In genomic region chr1:44213222-44214112, GRCh38 we compare ENCODE assay signal across 1 cellular context.
TF ChIP-seq lines count a peak whose summit lies in the region.

A gene with protein sequence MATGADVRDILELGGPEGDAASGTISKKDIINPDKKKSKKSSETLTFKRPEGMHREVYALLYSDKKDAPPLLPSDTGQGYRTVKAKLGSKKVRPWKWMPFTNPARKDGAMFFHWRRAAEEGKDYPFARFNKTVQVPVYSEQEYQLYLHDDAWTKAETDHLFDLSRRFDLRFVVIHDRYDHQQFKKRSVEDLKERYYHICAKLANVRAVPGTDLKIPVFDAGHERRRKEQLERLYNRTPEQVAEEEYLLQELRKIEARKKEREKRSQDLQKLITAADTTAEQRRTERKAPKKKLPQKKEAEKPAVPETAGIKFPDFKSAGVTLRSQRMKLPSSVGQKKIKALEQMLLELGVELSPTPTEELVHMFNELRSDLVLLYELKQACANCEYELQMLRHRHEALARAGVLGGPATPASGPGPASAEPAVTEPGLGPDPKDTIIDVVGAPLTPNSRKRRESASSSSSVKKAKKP (plus strand): TSS chr1:44213471. CDS start chr1:44213754, 283 bp downstream.

TF ChIP-seq in K562, 482 proteins besides CTCF, POLR2A, EP300 and RAD21 (continued from another document and continues in another):
- TF ChIP-seq, protein P1, sequence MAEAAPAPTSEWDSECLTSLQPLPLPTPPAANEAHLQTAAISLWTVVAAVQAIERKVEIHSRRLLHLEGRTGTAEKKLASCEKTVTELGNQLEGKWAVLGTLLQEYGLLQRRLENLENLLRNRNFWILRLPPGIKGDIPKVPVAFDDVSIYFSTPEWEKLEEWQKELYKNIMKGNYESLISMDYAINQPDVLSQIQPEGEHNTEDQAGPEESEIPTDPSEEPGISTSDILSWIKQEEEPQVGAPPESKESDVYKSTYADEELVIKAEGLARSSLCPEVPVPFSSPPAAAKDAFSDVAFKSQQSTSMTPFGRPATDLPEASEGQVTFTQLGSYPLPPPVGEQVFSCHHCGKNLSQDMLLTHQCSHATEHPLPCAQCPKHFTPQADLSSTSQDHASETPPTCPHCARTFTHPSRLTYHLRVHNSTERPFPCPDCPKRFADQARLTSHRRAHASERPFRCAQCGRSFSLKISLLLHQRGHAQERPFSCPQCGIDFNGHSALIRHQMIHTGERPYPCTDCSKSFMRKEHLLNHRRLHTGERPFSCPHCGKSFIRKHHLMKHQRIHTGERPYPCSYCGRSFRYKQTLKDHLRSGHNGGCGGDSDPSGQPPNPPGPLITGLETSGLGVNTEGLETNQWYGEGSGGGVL (CRISPR knock-in tag; IDR thresholded peaks at IDR 0.05), result no peak
- peak; percentile 51 for TF ChIP-seq MYC (IDR thresholded peaks at IDR 0.05; ENCODE audit: low read depth, low read length)
- no peak for TF ChIP-seq MYC (CRISPR knock-in tag; IDR thresholded peaks at IDR 0.05; ENCODE audit: borderline replicate concordance, low read depth)
- TF ChIP-seq, protein P2, sequence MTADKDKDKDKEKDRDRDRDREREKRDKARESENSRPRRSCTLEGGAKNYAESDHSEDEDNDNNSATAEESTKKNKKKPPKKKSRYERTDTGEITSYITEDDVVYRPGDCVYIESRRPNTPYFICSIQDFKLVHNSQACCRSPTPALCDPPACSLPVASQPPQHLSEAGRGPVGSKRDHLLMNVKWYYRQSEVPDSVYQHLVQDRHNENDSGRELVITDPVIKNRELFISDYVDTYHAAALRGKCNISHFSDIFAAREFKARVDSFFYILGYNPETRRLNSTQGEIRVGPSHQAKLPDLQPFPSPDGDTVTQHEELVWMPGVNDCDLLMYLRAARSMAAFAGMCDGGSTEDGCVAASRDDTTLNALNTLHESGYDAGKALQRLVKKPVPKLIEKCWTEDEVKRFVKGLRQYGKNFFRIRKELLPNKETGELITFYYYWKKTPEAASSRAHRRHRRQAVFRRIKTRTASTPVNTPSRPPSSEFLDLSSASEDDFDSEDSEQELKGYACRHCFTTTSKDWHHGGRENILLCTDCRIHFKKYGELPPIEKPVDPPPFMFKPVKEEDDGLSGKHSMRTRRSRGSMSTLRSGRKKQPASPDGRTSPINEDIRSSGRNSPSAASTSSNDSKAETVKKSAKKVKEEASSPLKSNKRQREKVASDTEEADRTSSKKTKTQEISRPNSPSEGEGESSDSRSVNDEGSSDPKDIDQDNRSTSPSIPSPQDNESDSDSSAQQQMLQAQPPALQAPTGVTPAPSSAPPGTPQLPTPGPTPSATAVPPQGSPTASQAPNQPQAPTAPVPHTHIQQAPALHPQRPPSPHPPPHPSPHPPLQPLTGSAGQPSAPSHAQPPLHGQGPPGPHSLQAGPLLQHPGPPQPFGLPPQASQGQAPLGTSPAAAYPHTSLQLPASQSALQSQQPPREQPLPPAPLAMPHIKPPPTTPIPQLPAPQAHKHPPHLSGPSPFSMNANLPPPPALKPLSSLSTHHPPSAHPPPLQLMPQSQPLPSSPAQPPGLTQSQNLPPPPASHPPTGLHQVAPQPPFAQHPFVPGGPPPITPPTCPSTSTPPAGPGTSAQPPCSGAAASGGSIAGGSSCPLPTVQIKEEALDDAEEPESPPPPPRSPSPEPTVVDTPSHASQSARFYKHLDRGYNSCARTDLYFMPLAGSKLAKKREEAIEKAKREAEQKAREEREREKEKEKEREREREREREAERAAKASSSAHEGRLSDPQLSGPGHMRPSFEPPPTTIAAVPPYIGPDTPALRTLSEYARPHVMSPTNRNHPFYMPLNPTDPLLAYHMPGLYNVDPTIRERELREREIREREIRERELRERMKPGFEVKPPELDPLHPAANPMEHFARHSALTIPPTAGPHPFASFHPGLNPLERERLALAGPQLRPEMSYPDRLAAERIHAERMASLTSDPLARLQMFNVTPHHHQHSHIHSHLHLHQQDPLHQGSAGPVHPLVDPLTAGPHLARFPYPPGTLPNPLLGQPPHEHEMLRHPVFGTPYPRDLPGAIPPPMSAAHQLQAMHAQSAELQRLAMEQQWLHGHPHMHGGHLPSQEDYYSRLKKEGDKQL (CRISPR knock-in tag; IDR thresholded peaks at IDR 0.05; ENCODE audit: borderline replicate concordance), result no peak
- TF ChIP-seq TCF7L2 (IDR thresholded peaks at IDR 0.05; ENCODE audit: low read depth, low read length), result peak; percentile 45; the same call in 1 of the 2 replicates
- no peak for TF ChIP-seq DDX20 (tag; IDR thresholded peaks at IDR 0.05; ENCODE audit: low read depth)
- TF ChIP-seq ESRRB (CRISPR knock-in tag; IDR thresholded peaks at IDR 0.05; ENCODE audit: borderline replicate concordance), result no peak
- TF ChIP-seq MXI1 (IDR thresholded peaks at IDR 0.05; ENCODE audit: low read depth, low read length), result peak; percentile 58
- TF ChIP-seq ARID2 (IDR thresholded peaks at IDR 0.05), result 0 out of 2 replicates have a peak, but pooled peaks have one; percentile 25
- TF ChIP-seq ATF7 (IDR thresholded peaks at IDR 0.05), result peak; percentile 90
- no peak for TF ChIP-seq NELFE (IDR thresholded peaks at IDR 0.05; ENCODE audit: insufficient read depth, insufficient read length)
- TF ChIP-seq USF1 (CRISPR knock-in tag; IDR thresholded peaks at IDR 0.05), result no peak
- TF ChIP-seq POLR2G (IDR thresholded peaks at IDR 0.05; ENCODE audit: low read depth, low read length), result peak; percentile 77
- TF ChIP-seq XRCC4 (IDR thresholded peaks at IDR 0.05; ENCODE audit: extremely low read depth, insufficient read depth, insufficient read length), result no peak
- 0 out of 2 replicates have a peak, but pooled peaks have one; percentile 81 for TF ChIP-seq KLF1 (tag; IDR thresholded peaks at IDR 0.05)
- TF ChIP-seq ZFPM2 (CRISPR knock-in tag; IDR thresholded peaks at IDR 0.05), result no peak
- peak; percentile 96 for TF ChIP-seq NR2C1 (IDR thresholded peaks at IDR 0.05)
- peak; percentile 98 for TF ChIP-seq NR2C1 (tag; IDR thresholded peaks at IDR 0.05)
- no peak for TF ChIP-seq HMG20B (CRISPR knock-in tag; IDR thresholded peaks at IDR 0.05)
- TF ChIP-seq HNRNPH1 (optimal IDR thresholded peaks at IDR 0.05; ENCODE audit: low read depth, low read length), result no peak
- peak; percentile 60; the same call in 1 of the 2 replicates for TF ChIP-seq ZBTB7A (IDR thresholded peaks at IDR 0.05; ENCODE audit: borderline replicate concordance, control insufficient read depth, low read depth, low read length)
- TF ChIP-seq ZNF280B (CRISPR knock-in tag; IDR thresholded peaks at IDR 0.05), result no peak
- TF ChIP-seq YY1 (IDR thresholded peaks at IDR 0.05; ENCODE audit: borderline replicate concordance in 1 of 3, control insufficient read depth in 1 of 3, extremely low read depth in 1 of 3, insufficient read depth in 3 of 3, insufficient read length in 1 of 3, insufficient replicate concordance in 2 of 3, low read depth in 1 of 3, low read length in 2 of 3), result peak; percentile 23 to 86 (median 80)
- TF ChIP-seq POLR2B (IDR thresholded peaks at IDR 0.05; ENCODE audit: low read depth, partially characterized antibody), result peak; percentile 37
- TF ChIP-seq, protein P3, sequence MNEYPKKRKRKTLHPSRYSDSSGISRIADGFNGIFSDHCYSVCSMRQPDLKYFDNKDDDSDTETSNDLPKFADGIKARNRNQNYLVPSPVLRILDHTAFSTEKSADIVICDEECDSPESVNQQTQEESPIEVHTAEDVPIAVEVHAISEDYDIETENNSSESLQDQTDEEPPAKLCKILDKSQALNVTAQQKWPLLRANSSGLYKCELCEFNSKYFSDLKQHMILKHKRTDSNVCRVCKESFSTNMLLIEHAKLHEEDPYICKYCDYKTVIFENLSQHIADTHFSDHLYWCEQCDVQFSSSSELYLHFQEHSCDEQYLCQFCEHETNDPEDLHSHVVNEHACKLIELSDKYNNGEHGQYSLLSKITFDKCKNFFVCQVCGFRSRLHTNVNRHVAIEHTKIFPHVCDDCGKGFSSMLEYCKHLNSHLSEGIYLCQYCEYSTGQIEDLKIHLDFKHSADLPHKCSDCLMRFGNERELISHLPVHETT (CRISPR knock-in tag; conservative IDR thresholded peaks at IDR 0.05 in 1 of 2, IDR thresholded peaks at IDR 0.05 in 1 of 2), result peak in 1 of 2 experiments; percentile 85; a peak in 2 of 4 replicates
- no peak for TF ChIP-seq MAFG (tag; conservative IDR thresholded peaks at IDR 0.05)
- peak; percentile 72 for TF ChIP-seq POU5F1 (IDR thresholded peaks at IDR 0.05; ENCODE audit: borderline replicate concordance, low read depth, low read length, partially characterized antibody)
- TF ChIP-seq MEF2A (IDR thresholded peaks at IDR 0.05; ENCODE audit: control insufficient read depth, low read depth, low read length), result 0 out of 2 replicates have a peak, but pooled peaks have one; percentile 37
- no peak for TF ChIP-seq ZNF431 (CRISPR knock-in tag; IDR thresholded peaks at IDR 0.05)
- no peak for TF ChIP-seq ZC3H4 (CRISPR knock-in tag; IDR thresholded peaks at IDR 0.05; ENCODE audit: borderline replicate concordance)
- TF ChIP-seq NFXL1 (CRISPR knock-in tag; IDR thresholded peaks at IDR 0.05), result no peak
- TF ChIP-seq SNRNP70 (optimal IDR thresholded peaks at IDR 0.05; ENCODE audit: low read depth, low read length), result no peak
- peak; percentile 86; the same call in 1 of the 2 replicates for TF ChIP-seq CAMTA2 (CRISPR knock-in tag; conservative IDR thresholded peaks at IDR 0.05)
- peak; percentile 82 for TF ChIP-seq PYGO2 (tag; IDR thresholded peaks at IDR 0.05)
- TF ChIP-seq ETS2 (tag; IDR thresholded peaks at IDR 0.05; ENCODE audit: borderline replicate concordance, poor library complexity, severe bottlenecking), result no peak
- TF ChIP-seq, protein P4, sequence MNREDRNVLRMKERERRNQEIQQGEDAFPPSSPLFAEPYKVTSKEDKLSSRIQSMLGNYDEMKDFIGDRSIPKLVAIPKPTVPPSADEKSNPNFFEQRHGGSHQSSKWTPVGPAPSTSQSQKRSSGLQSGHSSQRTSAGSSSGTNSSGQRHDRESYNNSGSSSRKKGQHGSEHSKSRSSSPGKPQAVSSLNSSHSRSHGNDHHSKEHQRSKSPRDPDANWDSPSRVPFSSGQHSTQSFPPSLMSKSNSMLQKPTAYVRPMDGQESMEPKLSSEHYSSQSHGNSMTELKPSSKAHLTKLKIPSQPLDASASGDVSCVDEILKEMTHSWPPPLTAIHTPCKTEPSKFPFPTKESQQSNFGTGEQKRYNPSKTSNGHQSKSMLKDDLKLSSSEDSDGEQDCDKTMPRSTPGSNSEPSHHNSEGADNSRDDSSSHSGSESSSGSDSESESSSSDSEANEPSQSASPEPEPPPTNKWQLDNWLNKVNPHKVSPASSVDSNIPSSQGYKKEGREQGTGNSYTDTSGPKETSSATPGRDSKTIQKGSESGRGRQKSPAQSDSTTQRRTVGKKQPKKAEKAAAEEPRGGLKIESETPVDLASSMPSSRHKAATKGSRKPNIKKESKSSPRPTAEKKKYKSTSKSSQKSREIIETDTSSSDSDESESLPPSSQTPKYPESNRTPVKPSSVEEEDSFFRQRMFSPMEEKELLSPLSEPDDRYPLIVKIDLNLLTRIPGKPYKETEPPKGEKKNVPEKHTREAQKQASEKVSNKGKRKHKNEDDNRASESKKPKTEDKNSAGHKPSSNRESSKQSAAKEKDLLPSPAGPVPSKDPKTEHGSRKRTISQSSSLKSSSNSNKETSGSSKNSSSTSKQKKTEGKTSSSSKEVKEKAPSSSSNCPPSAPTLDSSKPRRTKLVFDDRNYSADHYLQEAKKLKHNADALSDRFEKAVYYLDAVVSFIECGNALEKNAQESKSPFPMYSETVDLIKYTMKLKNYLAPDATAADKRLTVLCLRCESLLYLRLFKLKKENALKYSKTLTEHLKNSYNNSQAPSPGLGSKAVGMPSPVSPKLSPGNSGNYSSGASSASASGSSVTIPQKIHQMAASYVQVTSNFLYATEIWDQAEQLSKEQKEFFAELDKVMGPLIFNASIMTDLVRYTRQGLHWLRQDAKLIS (CRISPR knock-in tag; IDR thresholded peaks at IDR 0.05), result no peak
- TF ChIP-seq GATA2 (CRISPR knock-in tag; IDR thresholded peaks at IDR 0.05), result no peak
- TF ChIP-seq, protein P5, sequence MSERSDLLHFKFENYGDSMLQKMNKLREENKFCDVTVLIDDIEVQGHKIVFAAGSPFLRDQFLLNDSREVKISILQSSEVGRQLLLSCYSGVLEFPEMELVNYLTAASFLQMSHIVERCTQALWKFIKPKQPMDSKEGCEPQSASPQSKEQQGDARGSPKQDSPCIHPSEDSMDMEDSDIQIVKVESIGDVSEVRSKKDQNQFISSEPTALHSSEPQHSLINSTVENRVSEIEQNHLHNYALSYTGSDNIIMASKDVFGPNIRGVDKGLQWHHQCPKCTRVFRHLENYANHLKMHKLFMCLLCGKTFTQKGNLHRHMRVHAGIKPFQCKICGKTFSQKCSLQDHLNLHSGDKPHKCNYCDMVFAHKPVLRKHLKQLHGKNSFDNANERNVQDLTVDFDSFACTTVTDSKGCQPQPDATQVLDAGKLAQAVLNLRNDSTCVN (CRISPR knock-in tag; IDR thresholded peaks at IDR 0.05), result no peak
- TF ChIP-seq SIX5 (IDR thresholded peaks at IDR 0.05; ENCODE audit: borderline replicate concordance in 1 of 2, insufficient read depth in 1 of 2, low read depth in 1 of 2, low read length in 2 of 2), result peak; percentile 62 to 77; a peak in 3 of 4 replicates
- 0 out of 2 replicates have a peak, but pooled peaks have one; percentile 5 for TF ChIP-seq ZNF449 (CRISPR knock-in tag; IDR thresholded peaks at IDR 0.05)
- TF ChIP-seq PURB (CRISPR knock-in tag; IDR thresholded peaks at IDR 0.05; ENCODE audit: low read depth), result no peak
